18 cellular contexts compared by ENCODE assay signal in genomic region chr4:129747756-129748155, GRCh38.
DNase-seq lines count a peak whose midpoint lies in the region; ATAC-seq and TF ChIP-seq lines count a peak whose summit lies in the region.
"Had no signal": no experiment of that assay in that cellular context is flagged by ENCODE, and none has a peak within 500 bp of the region (broad histone marks: within the 10 kb centered on the region; RNA-seq: fewer than 3 reads in every experiment).

No MANE protein-coding gene starts in this region.

- no peak overlapping the region for H3K4me3 ChIP-seq in GM23338
- H3K4me3 ChIP-seq: PC-9, SK-N-MC had no signal

- H2AFZ ChIP-seq in GM23338: peak overlapping the region; percentile 44
- H2AFZ ChIP-seq: PC-9 had no signal

- no peak for TF ChIP-seq CTCF in GM23338 (conservative IDR thresholded peaks at IDR 0.05; ENCODE audit: low read depth in 2 of 2)

- no peak overlapping the region for H3K27ac Mint-ChIP-seq in GM23338
- H3K27ac Mint-ChIP-seq: CD8-positive, alpha-beta T cell; T-cell had no signal

- H3K79me2 ChIP-seq in GM23338 (replicated peaks; ENCODE audit: insufficient read depth): no peaks in the 10 kb centered on the region

- no peaks in the 10 kb centered on the region for H3F3A ChIP-seq in GM23338 (replicated peaks; ENCODE audit: low read depth)

- no peak overlapping the region for H3K27ac ChIP-seq in GM23338 (ENCODE audit: low read depth)
- H3K27ac ChIP-seq: KMS-11, PC-9, SK-N-MC had no signal

- H3K27me3 ChIP-seq in GM23338 (ENCODE audit: insufficient read depth): no peaks in the 10 kb centered on the region

- H3K36me3 ChIP-seq in GM23338 (ENCODE audit: insufficient read depth): no peaks in the 10 kb centered on the region

- H3K4me1 Mint-ChIP-seq in GM23338: peaks cover 8% of the 10 kb centered on the region
- H3K4me1 Mint-ChIP-seq: T-cell had no signal

- no peaks in the 10 kb centered on the region for H3K9me3 Mint-ChIP-seq in GM23338
- H3K9me3 Mint-ChIP-seq: CD8-positive, alpha-beta T cell had no signal

- no peaks in the 10 kb centered on the region for H3K9me2 ChIP-seq in GM23338 (ENCODE audit: insufficient read depth)

- H3K4me1 ChIP-seq in GM23338 (ENCODE audit: insufficient read depth): no peaks in the 10 kb centered on the region

- ATAC-seq in GM23338 (peak; percentile 51), HG03520 (IDR thresholded peaks at IDR 0.05; ENCODE audit: unreplicated experiment) (no peak)
- ATAC-seq: CD8-positive, alpha-beta T cell; HepG2; T-cell had no signal

- H4K20me1 ChIP-seq in GM23338 (replicated peaks; ENCODE audit: insufficient read depth): no peaks in the 10 kb centered on the region

- peak; percentile 21 for DNase-seq in DMS79 (lab: John Stamatoyannopoulos, UW)
- DNase-seq in GM23338 (ENCODE audit: low spot score): peak; percentile 4
- DNase-seq in astrocyte of the hippocampus (ENCODE audit: low read depth, low spot score): peak; percentile 3
- DNase-seq in islet precursor cell: peak; percentile 57
- DNase-seq in NAMALWA (ENCODE audit: low spot score): no peak
- no peak for DNase-seq in activated CD4-positive, alpha-beta T cell treated with anti-CD3 and anti-CD28 coated beads for 48 hours
- DNase-seq: CD8-positive, alpha-beta T cell; H7; MM.1S; NCI-H1436 treated with DMSO at 0.1 percent for 48 hours; NCI-H524 treated with DMSO at 0.1 percent for 48 hours; NK-92 treated with Interleukin-12 subunit alpha and Interleukin-12 subunit beta, amount 100 ng/mL, for 24 hours; T-cell had no signal

- H3K4me3 Mint-ChIP-seq in GM23338: no peak overlapping the region
- H3K4me3 Mint-ChIP-seq: CD8-positive, alpha-beta T cell; T-cell had no signal

- H3K4me2 ChIP-seq in GM23338: no peak overlapping the region
- H3K4me2 ChIP-seq: KMS-11, PC-9 had no signal

- no peaks in the 10 kb centered on the region for H3K27me3 Mint-ChIP-seq in GM23338 (ENCODE audit: insufficient read depth, low read depth, poor library complexity)
- H3K27me3 Mint-ChIP-seq: T-cell had no signal

- no peaks in the 10 kb centered on the region for H3K36me3 Mint-ChIP-seq in GM23338 (ENCODE audit: low read depth)
- H3K36me3 Mint-ChIP-seq: CD8-positive, alpha-beta T cell; T-cell had no signal

TF ChIP-seq in GM23338, 12 proteins besides CTCF, POLR2A, EP300 and RAD21:
- no peak for TF ChIP-seq ZNF462 (CRISPR knock-in tag; IDR thresholded peaks at IDR 0.05)
- no peak for TF ChIP-seq ZNF331 (CRISPR knock-in tag; IDR thresholded peaks at IDR 0.05; ENCODE audit: low read depth)
- no peak for TF ChIP-seq ETS1 (IDR thresholded peaks at IDR 0.05)
- no peak for TF ChIP-seq CREB1 (CRISPR knock-in tag; IDR thresholded peaks at IDR 0.05; ENCODE audit: low read depth)
- TF ChIP-seq POLR2AphosphoS5 (IDR thresholded peaks at IDR 0.05; ENCODE audit: low read depth): no peak
- TF ChIP-seq EZH2phosphoT487 (IDR thresholded peaks at IDR 0.05; ENCODE audit: unreplicated experiment): no peak
- TF ChIP-seq JUNB (IDR thresholded peaks at IDR 0.05; ENCODE audit: unreplicated experiment): no peak
- no peak for TF ChIP-seq NANOG (IDR thresholded peaks at IDR 0.05; ENCODE audit: borderline replicate concordance)
- TF ChIP-seq STAT1 (IDR thresholded peaks at IDR 0.05; ENCODE audit: unreplicated experiment): no peak
- no peak for TF ChIP-seq REST (IDR thresholded peaks at IDR 0.05; ENCODE audit: unreplicated experiment)
- TF ChIP-seq ZNF114 (CRISPR knock-in tag; IDR thresholded peaks at IDR 0.05): no peak
- TF ChIP-seq EZH2 (IDR thresholded peaks at IDR 0.05; ENCODE audit: low read depth, unreplicated experiment): no peak

Comparison
In these comparisons a context has a peak if more than half of its experiments do, and no peak if none do; other contexts are left out.
1. DNase-seq: peak in DMS79 (single experiment), GM23338 (single experiment), astrocyte of the hippocampus (single experiment) and islet precursor cell (single experiment); none in NAMALWA (single experiment) and activated CD4-positive, alpha-beta T cell treated with anti-CD3 and anti-CD28 coated beads for 48 hours (single experiment).